In genomic region chr16:6343157-6343556, GRCh38 we compare ENCODE assay signal across 38 cellular contexts.
"Had no signal": no experiment of that assay in that cellular context is flagged by ENCODE, and none has a peak within 500 bp of the region (broad histone marks: within the 10 kb centered on the region; RNA-seq: fewer than 3 reads in every experiment).

No MANE protein-coding gene starts in this region.

- H3K4me1 ChIP-seq: ascending aorta, Peyer's patch, SJSA1 had no signal

- H3K27me3 ChIP-seq: ascending aorta, cardiac muscle cell, Peyer's patch, SJSA1 had no signal

- H3K36me3 ChIP-seq: ascending aorta, cardiac muscle cell, MG63, Peyer's patch, SJSA1, WERI-Rb-1 had no signal

- H3K4me1 Mint-ChIP-seq: activated CD4-positive, alpha-beta memory T cell treated with anti-CD3 and anti-CD28 coated beads, Interleukin-2, amount 10 ng/mL, durations not matched to agents 7 days and 5 days; activated CD8-positive, alpha-beta memory T cell treated with anti-CD3 and anti-CD28 coated beads, Interleukin-2, amount 10 ng/mL, durations not matched to agents 7 days and 5 days; activated naive CD8-positive, alpha-beta T cell treated with anti-CD3 and anti-CD28 coated beads for 36 hours; activated T-helper 17 cell treated with anti-CD3 and anti-CD28 coated beads, Interleukin-2, amount 50 U/mL, for 72 hours; central memory CD8-positive, alpha-beta T cell; T-cell had no signal

- H3K9me3 ChIP-seq: ascending aorta, Peyer's patch had no signal

- H3K36me3 Mint-ChIP-seq: activated CD8-positive, alpha-beta memory T cell treated with anti-CD3 and anti-CD28 coated beads, Interleukin-2, amount 10 ng/mL, durations not matched to agents 7 days and 5 days; activated naive CD8-positive, alpha-beta T cell treated with anti-CD3 and anti-CD28 coated beads for 36 hours; T-cell had no signal

- H3K4me3 ChIP-seq: ascending aorta, cardiac muscle cell, MG63, Peyer's patch, SJSA1 had no signal

- DNase-seq: activated CD4-positive, alpha-beta memory T cell treated with anti-CD3 and anti-CD28 coated beads, Interleukin-2, amount 10 ng/mL, durations not matched to agents 7 days and 5 days; activated CD4-positive, alpha-beta T cell treated with anti-CD3 and anti-CD28 coated beads for 1 hour; activated CD4-positive, alpha-beta T cell treated with anti-CD3 and anti-CD28 coated beads for 48 hours; activated CD4-positive, CD25-positive, alpha-beta regulatory T cell; activated CD8-positive, alpha-beta memory T cell treated with anti-CD3 and anti-CD28 coated beads for 24 hours; activated CD8-positive, alpha-beta memory T cell treated with anti-CD3 and anti-CD28 coated beads, Interleukin-2, amount 10 ng/mL, durations not matched to agents 7 days and 5 days; activated CD8-positive, alpha-beta memory T cell treated with anti-CD3 and anti-CD28 coated beads, Interleukin-2, amount 50 U/mL, for 48 hours; activated effector memory CD4-positive, alpha-beta T cell treated with anti-CD3 and anti-CD28 coated beads, Interleukin-2, amount 50 U/mL, for 16 hours; activated naive CD4-positive, alpha-beta T cell; activated naive CD4-positive, alpha-beta T cell treated with anti-CD3 and anti-CD28 coated beads, Interleukin-2, amount 50 U/mL, for 16 hours; activated naive CD8-positive, alpha-beta T cell treated with anti-CD3 and anti-CD28 coated beads for 36 hours; activated T-cell treated with anti-CD3 and anti-CD28 coated beads, Interleukin-2, amount 50 U/mL, for 72 hours; amygdala; Kasumi-1; MG63; MV-4-11; NCI-H1092; NCI-H1436 treated with DMSO at 0.1 percent for 48 hours; NCI-H1694 treated with DMSO at 0.1 percent for 48 hours; NCI-H2029; NCI-H345; NCI-H526; NCI-H748 treated with DMSO at 0.1 percent for 48 hours; NK-92 treated with Interleukin-12 subunit alpha and Interleukin-12 subunit beta, amount 100 ng/mL, for 24 hours; PC-3; Peyer's patch; RPMI8226; SHP77 treated with DMSO at 0.1 percent for 48 hours; T-cell; T-helper 2 cell; T-helper 9 cell; WERI-Rb-1 had no signal

- H3K27ac ChIP-seq: ascending aorta, cardiac muscle cell, Peyer's patch, SJSA1, WERI-Rb-1 had no signal

- H3K4me3 Mint-ChIP-seq: activated CD4-positive, alpha-beta memory T cell treated with anti-CD3 and anti-CD28 coated beads, Interleukin-2, amount 10 ng/mL, durations not matched to agents 7 days and 5 days; activated CD8-positive, alpha-beta memory T cell treated with anti-CD3 and anti-CD28 coated beads, Interleukin-2, amount 10 ng/mL, durations not matched to agents 7 days and 5 days; activated naive CD8-positive, alpha-beta T cell treated with anti-CD3 and anti-CD28 coated beads for 36 hours; activated T-cell treated with anti-CD3 and anti-CD28 coated beads, Interleukin-2, amount 50 U/mL, for 72 hours; activated T-helper 17 cell treated with anti-CD3 and anti-CD28 coated beads, Interleukin-2, amount 50 U/mL, for 72 hours; central memory CD8-positive, alpha-beta T cell; T-cell had no signal

- ATAC-seq: activated CD8-positive, alpha-beta memory T cell treated with anti-CD3 and anti-CD28 coated beads, Interleukin-2, amount 10 ng/mL, durations not matched to agents 7 days and 5 days; activated T-cell treated with anti-CD3 and anti-CD28 coated beads, Interleukin-2, amount 50 U/mL, for 72 hours; activated T-helper 17 cell treated with anti-CD3 and anti-CD28 coated beads, Interleukin-2, amount 50 U/mL, for 72 hours; PC-3; SK-N-SH treated with all-trans-retinoic acid at 6 μM for 48 hours; T-cell had no signal

- H3K27ac Mint-ChIP-seq: activated CD4-positive, alpha-beta memory T cell treated with anti-CD3 and anti-CD28 coated beads, Interleukin-2, amount 10 ng/mL, durations not matched to agents 7 days and 5 days; activated CD8-positive, alpha-beta memory T cell treated with anti-CD3 and anti-CD28 coated beads, Interleukin-2, amount 10 ng/mL, durations not matched to agents 7 days and 5 days; activated naive CD8-positive, alpha-beta T cell treated with anti-CD3 and anti-CD28 coated beads for 36 hours; activated T-cell treated with anti-CD3 and anti-CD28 coated beads, Interleukin-2, amount 50 U/mL, for 72 hours; activated T-helper 17 cell treated with anti-CD3 and anti-CD28 coated beads, Interleukin-2, amount 50 U/mL, for 72 hours; T-cell had no signal

- H3K27me3 Mint-ChIP-seq: activated CD4-positive, alpha-beta memory T cell treated with anti-CD3 and anti-CD28 coated beads, Interleukin-2, amount 10 ng/mL, durations not matched to agents 7 days and 5 days; activated CD8-positive, alpha-beta memory T cell treated with anti-CD3 and anti-CD28 coated beads, Interleukin-2, amount 10 ng/mL, durations not matched to agents 7 days and 5 days; activated naive CD8-positive, alpha-beta T cell treated with anti-CD3 and anti-CD28 coated beads for 36 hours; activated T-helper 17 cell treated with anti-CD3 and anti-CD28 coated beads, Interleukin-2, amount 50 U/mL, for 72 hours; central memory CD8-positive, alpha-beta T cell; T-cell had no signal
